ENCODE assay signal across 1 cellular context in genomic region chr11:57638005-57638760, GRCh38.
A peak's percentile ranks its signal among the peaks of the same experiment; 100 is the strongest.
TF ChIP-seq lines count a peak whose summit lies in the region.

No MANE protein-coding gene starts in this region.

TF ChIP-seq in GM12878, 131 proteins besides CTCF, POLR2A, EP300 and RAD21:
- TF ChIP-seq YY1 (IDR thresholded peaks at IDR 0.05; ENCODE audit: low read depth, low read length), result peak; percentile 55; the same call in 1 of the 2 replicates
- TF ChIP-seq GATAD2B (conservative IDR thresholded peaks at IDR 0.05; ENCODE audit: low read depth), result no peak
- TF ChIP-seq IKZF1 (conservative IDR thresholded peaks at IDR 0.05), result peak; percentile 20; the same call in 1 of the 2 replicates
